Comparison of ENCODE assay signal across 8 cellular contexts in genomic region chr9:127741831-127742434, GRCh38. TPM values are rescaled to one million over a fixed set of nuclear protein-coding genes. Genes with fewer than 3 reads are reported as not detected.
DNase-seq lines count a peak whose midpoint lies in the region; ATAC-seq and TF ChIP-seq lines count a peak whose summit lies in the region.

No MANE protein-coding gene starts in this region.

- in situ Hi-C loops in SK-MEL-5 (cut with HindIII; ENCODE audit: low pct_unique_long_range_greater_than_20kb, low sequenced_read_pairs), result no loop called here

- H3K27ac Mint-ChIP-seq in CD14-positive monocyte, result peak overlapping the region; percentile 24 to 88 (median 77)
- H3K27ac Mint-ChIP-seq in effector memory CD8-positive, alpha-beta T cell, result peak overlapping the region in 1 of 2 donors; percentile 26

- H2AFZ ChIP-seq in neuron (ENCODE audit: low read depth, low read length), result peak overlapping the region; percentile 28

- peaks cover 14% of the 10 kb centered on the region for H3K4me1 ChIP-seq in neuron (ENCODE audit: insufficient read depth, low read length)

- DNase-seq in CD14-positive monocyte (ENCODE audit: low spot score) (no peak), SK-MEL-5 (ENCODE audit: low read depth, low spot score) (peak; percentile 89), cardiac septum (ENCODE audit: low spot score) (peak; percentile 88), NOMO-1 treated with dmso at 0.1 percent for 144 hours (lab: John Stamatoyannopoulos, UW; ENCODE audit: unreplicated experiment) (no peak), GM20000 (ENCODE audit: low spot score) (no peak), NCI-H524 (lab: John Stamatoyannopoulos, UW) (no peak)
- DNase-seq in effector memory CD8-positive, alpha-beta T cell, result no peak

- H3K9me3 ChIP-seq in neuron (ENCODE audit: low read length), result no peaks in the 10 kb centered on the region

- H3K4me3 ChIP-seq in neuron (ENCODE audit: low read length), result peak overlapping the region; percentile 38

- no peaks in the 10 kb centered on the region for H3K27me3 ChIP-seq in neuron (ENCODE audit: insufficient read depth, low read length)

- intact Hi-C loops in CD14-positive monocyte (cut with micrococcal nuclease), result no loop called here
- intact Hi-C loops in cardiac septum (cut with DNase I), result no loop called here

- TF ChIP-seq CTCF in CD14-positive monocyte (IDR thresholded peaks at IDR 0.05), result no peak
- TF ChIP-seq CTCF in GM20000 (IDR thresholded peaks at IDR 0.05; ENCODE audit: extremely low read depth, missing control alignments), result no peak

- H3K4me1 Mint-ChIP-seq in CD14-positive monocyte, result peaks cover 3% of the 10 kb centered on the region
- H3K4me1 Mint-ChIP-seq in effector memory CD8-positive, alpha-beta T cell (ENCODE audit: low read depth in 2 of 2), result peaks cover under 1 to 4% of the 10 kb centered on the region in 2 donors

- H3K27me3 Mint-ChIP-seq in CD14-positive monocyte (ENCODE audit: low read depth in 3 of 3), result no peaks in the 10 kb centered on the region
- H3K27me3 Mint-ChIP-seq in effector memory CD8-positive, alpha-beta T cell, result no peaks in the 10 kb centered on the region

- no peak for ATAC-seq in effector memory CD8-positive, alpha-beta T cell (replicated peaks)

- H3K9me3 Mint-ChIP-seq in CD14-positive monocyte, result no peaks in the 10 kb centered on the region
- H3K9me3 Mint-ChIP-seq in effector memory CD8-positive, alpha-beta T cell, result no peaks in the 10 kb centered on the region

- H3K4me3 Mint-ChIP-seq in CD14-positive monocyte, result no peak overlapping the region
- no peak overlapping the region for H3K4me3 Mint-ChIP-seq in effector memory CD8-positive, alpha-beta T cell

- peaks cover 66 to 94% of the 10 kb centered on the region in 2 donors for H3K36me3 Mint-ChIP-seq in CD14-positive monocyte
- H3K36me3 Mint-ChIP-seq in effector memory CD8-positive, alpha-beta T cell (ENCODE audit: insufficient read depth), result peaks cover 96% of the 10 kb centered on the region

- no peaks in the 10 kb centered on the region for H3K36me3 ChIP-seq in neuron (ENCODE audit: insufficient read depth, low read length)

RNA-seq across cellular contexts. Expression of gene TOR2A, which starts 6.8 kb away (rescaled TPM):
- 10 to 100 TPM; 57.4 to 60.0 TPM for polyA plus RNA-seq in CD14-positive monocyte
- 9.0 and 10.5 TPM in 2 replicates for total RNA-seq in SK-MEL-5 (2014; rRNA removed; shearing (Covaris generic))
- polyA plus RNA-seq in SK-MEL-5 (2015; cell fraction: cytosol; rRNA removed), result 28.8 and 36.0 TPM in 2 replicates
- 17.0 and 24.8 TPM in 2 replicates for polyA plus RNA-seq in SK-MEL-5 (2015; cell fraction: nucleus; rRNA removed)
- total RNA-seq in cardiac septum, result 4.4 TPM

RNA-seq across cellular contexts. Expression of gene TTC16, which starts 26.1 kb away (rescaled TPM):
- under 1 TPM in 1 of 2 donors, not detected in 1; 0.04 TPM for polyA plus RNA-seq in CD14-positive monocyte
- 0.11 and 0.16 TPM in 2 replicates for total RNA-seq in SK-MEL-5 (2014; rRNA removed; shearing (Covaris generic))
- polyA plus RNA-seq in SK-MEL-5 (2015; cell fraction: cytosol; rRNA removed), result 0.04 TPM in 1 of 2 replicates, not detected in the other
- polyA plus RNA-seq in SK-MEL-5 (2015; cell fraction: nucleus; rRNA removed), result 0.09 and 0.27 TPM in 2 replicates
- 0.16 TPM for total RNA-seq in cardiac septum

RNA-seq across cellular contexts. Expression of gene PTRH1, which starts 26.5 kb away (rescaled TPM):
- polyA plus RNA-seq in CD14-positive monocyte, result 10 to 100 TPM; 19.5 to 19.9 TPM
- total RNA-seq in SK-MEL-5 (2014; rRNA removed; shearing (Covaris generic)), result 26.9 and 35.5 TPM in 2 replicates
- 39.2 and 49.0 TPM in 2 replicates for polyA plus RNA-seq in SK-MEL-5 (2015; cell fraction: cytosol; rRNA removed)
- polyA plus RNA-seq in SK-MEL-5 (2015; cell fraction: nucleus; rRNA removed), result 8.9 and 19.2 TPM in 2 replicates
- total RNA-seq in cardiac septum, result 13.4 TPM

RNA-seq across cellular contexts. Expression of gene CFAP157, which starts 35.1 kb away (rescaled TPM):
- polyA plus RNA-seq in CD14-positive monocyte, result under 1 TPM; 0.06 to 0.09 TPM
- 0.11 TPM in 2 replicates for total RNA-seq in SK-MEL-5 (2014; rRNA removed; shearing (Covaris generic))
- polyA plus RNA-seq in SK-MEL-5 (2015; cell fraction: cytosol; rRNA removed), result 0.06 TPM in 1 of 2 replicates, not detected in the other
- polyA plus RNA-seq in SK-MEL-5 (2015; cell fraction: nucleus; rRNA removed), result 0.19 and 0.94 TPM in 2 replicates
- total RNA-seq in cardiac septum, result not detected

RNA-seq across cellular contexts. Expression of gene SH2D3C, which starts 36.5 kb away (rescaled TPM):
- polyA plus RNA-seq in CD14-positive monocyte, result 10 to 100 TPM; 11.5 to 20.5 TPM
- 0.08 and 0.11 TPM in 2 replicates for total RNA-seq in SK-MEL-5 (2014; rRNA removed; shearing (Covaris generic))
- polyA plus RNA-seq in SK-MEL-5 (2015; cell fraction: cytosol; rRNA removed), result 0.20 and 0.82 TPM in 2 replicates
- polyA plus RNA-seq in SK-MEL-5 (2015; cell fraction: nucleus; rRNA removed), result not detected in 2 replicates
- 16.0 TPM for total RNA-seq in cardiac septum

Comparison
In these comparisons a context has a peak if more than half of its experiments do, and no peak if none do; other contexts are left out.
1. DNase-seq: peak in SK-MEL-5 (single experiment) and cardiac septum (single experiment); none in CD14-positive monocyte (single experiment), NOMO-1 treated with dmso at 0.1 percent for 144 hours (single experiment), GM20000 (single experiment), NCI-H524 (0 of 2) and effector memory CD8-positive, alpha-beta T cell (0 of 3).